In the genomic region with DNA sequence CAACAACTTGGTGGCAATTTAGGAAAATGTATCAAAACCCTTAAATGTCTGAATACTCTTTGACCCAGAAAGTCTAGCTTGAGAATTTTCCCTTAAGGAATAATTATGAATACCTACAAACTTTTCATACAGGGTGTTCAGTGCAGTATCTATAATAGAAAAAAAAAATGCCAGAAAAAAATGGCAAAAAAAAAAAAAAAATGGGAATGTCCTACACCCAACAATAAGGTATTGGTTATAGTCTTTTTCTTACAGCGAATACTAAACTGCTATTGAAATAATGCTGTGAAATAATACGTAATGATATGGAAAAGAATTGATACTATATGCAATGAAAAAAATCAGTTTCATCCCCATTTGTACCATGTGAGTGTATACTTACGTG, we compare ENCODE assay signal across 9 cellular contexts. TPM values are rescaled to one million over a fixed set of nuclear protein-coding genes. Genes with fewer than 3 reads are reported as not detected.
DNase-seq lines count a peak whose midpoint lies in the region; ATAC-seq and TF ChIP-seq lines count a peak whose summit lies in the region.
"Had no signal": no experiment of that assay in that cellular context is flagged by ENCODE, and none has a peak within 500 bp of the region (broad histone marks: within the 10 kb centered on the region; RNA-seq: fewer than 3 reads in every experiment).

No MANE protein-coding gene starts in this region.

- no peaks in the 10 kb centered on the region for H3K27me3 Mint-ChIP-seq in activated T-cell treated with anti-CD3 and anti-CD28 coated beads, Interleukin-2, amount 50 U/mL, for 24 hours
- no peaks in the 10 kb centered on the region for H3K27me3 Mint-ChIP-seq in activated naive CD8-positive, alpha-beta T cell

- H3K4me1 ChIP-seq in suprapubic skin = peaks cover 12% of the 10 kb centered on the region

- H3K27me3 ChIP-seq in suprapubic skin = no peaks in the 10 kb centered on the region

- no peak for TF ChIP-seq EP300 in suprapubic skin (IDR thresholded peaks at IDR 0.05)

- H3K27ac ChIP-seq in suprapubic skin = no peak overlapping the region

- peaks cover 17% of the 10 kb centered on the region for H3K36me3 Mint-ChIP-seq in activated T-cell treated with anti-CD3 and anti-CD28 coated beads, Interleukin-2, amount 50 U/mL, for 24 hours (ENCODE audit: low read depth)
- peaks cover 3% of the 10 kb centered on the region for H3K36me3 Mint-ChIP-seq in activated naive CD8-positive, alpha-beta T cell

- H3K4me3 Mint-ChIP-seq in activated T-cell treated with anti-CD3 and anti-CD28 coated beads, Interleukin-2, amount 50 U/mL, for 24 hours = peak overlapping the region; percentile 56
- peak overlapping the region; percentile 56 for H3K4me3 Mint-ChIP-seq in activated naive CD8-positive, alpha-beta T cell

- H3K4me3 ChIP-seq in iPS-18c (ENCODE audit: insufficient read depth, low read depth, low read length) (peak overlapping the region; percentile 11; the same call in 1 of the 2 replicates), suprapubic skin (peak overlapping the region; percentile 41)

- no peak for ATAC-seq in HG02798 (IDR thresholded peaks at IDR 0.05; ENCODE audit: poor library complexity, unreplicated experiment)

- no peaks in the 10 kb centered on the region for H3K9me3 Mint-ChIP-seq in activated T-cell treated with anti-CD3 and anti-CD28 coated beads, Interleukin-2, amount 50 U/mL, for 24 hours
- H3K9me3 Mint-ChIP-seq in activated naive CD8-positive, alpha-beta T cell (ENCODE audit: low read depth) = no peaks in the 10 kb centered on the region

- WGBS in suprapubic skin = 93% methylated on average over 3 of the region's 3 CpGs

- no peak for DNase-seq in activated T-cell treated with anti-CD3 and anti-CD28 coated beads, Interleukin-2, amount 50 U/mL, for 24 hours
- DNase-seq in activated T-cell treated with anti-CD3 and anti-CD28 coated beads, Interleukin-2, amount 50 U/mL, for 48 hours = no peak
- DNase-seq in suprapubic skin (ENCODE audit: low spot score in 2 of 2) (no peak), NAMALWA (ENCODE audit: low spot score) (no peak), putamen (ENCODE audit: low spot score) (no peak)
- DNase-seq: cerebellar nuclear complex had no signal

- H3K4me1 Mint-ChIP-seq in activated T-cell treated with anti-CD3 and anti-CD28 coated beads, Interleukin-2, amount 50 U/mL, for 24 hours (ENCODE audit: low read depth) = peaks cover 39% of the 10 kb centered on the region
- peaks cover 20% of the 10 kb centered on the region for H3K4me1 Mint-ChIP-seq in activated naive CD8-positive, alpha-beta T cell (ENCODE audit: low read depth)

- no peak for TF ChIP-seq POLR2A in suprapubic skin (IDR thresholded peaks at IDR 0.05)

- no peak overlapping the region for H3K27ac Mint-ChIP-seq in activated T-cell treated with anti-CD3 and anti-CD28 coated beads, Interleukin-2, amount 50 U/mL, for 24 hours
- no peak overlapping the region for H3K27ac Mint-ChIP-seq in activated naive CD8-positive, alpha-beta T cell

- no peak for TF ChIP-seq CTCF in suprapubic skin (IDR thresholded peaks at IDR 0.05)

- H3K9me3 ChIP-seq in iPS-18c (ENCODE audit: control insufficient read depth, insufficient read depth, low read length) = no peaks in the 10 kb centered on the region
- H3K9me3 ChIP-seq in suprapubic skin = no peaks in the 10 kb centered on the region

- no peaks in the 10 kb centered on the region for H3K36me3 ChIP-seq in suprapubic skin

RNA-seq across cellular contexts. Expression of a gene that starts 44.3 kb away (rescaled TPM):
- 10 to 100 TPM; 41.7 to 57.3 (median 49.7) TPM for total RNA-seq in suprapubic skin
